26 cellular contexts compared by ENCODE assay signal in the genomic region with DNA sequence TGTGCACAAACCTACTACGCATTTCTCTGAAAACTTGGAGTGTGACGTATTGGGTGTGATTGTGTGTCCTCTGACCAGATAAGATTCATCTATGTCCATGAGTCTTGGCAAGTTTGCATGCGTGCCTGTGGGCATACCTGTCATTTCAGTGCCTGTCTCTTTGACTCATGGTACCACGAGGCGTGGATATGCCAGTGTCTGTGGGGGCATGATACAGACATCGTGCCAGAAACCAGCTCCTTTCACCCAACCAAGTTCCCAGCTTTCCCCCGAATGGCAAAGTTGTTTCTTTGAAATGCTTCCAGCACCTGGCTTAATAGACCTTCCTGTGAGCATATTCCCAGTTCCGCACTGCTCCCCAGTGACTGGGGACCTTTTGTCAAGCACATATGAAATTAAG.
"Had no signal": no experiment of that assay in that cellular context is flagged by ENCODE, and none has a peak within 500 bp of the region (broad histone marks: within the 10 kb centered on the region; RNA-seq: fewer than 3 reads in every experiment).

No MANE protein-coding gene starts in this region.

- ATAC-seq: esophagus mucosa; gastrocnemius medialis; heart left ventricle; left cardiac atrium; left lung; naive thymus-derived CD8-positive, alpha-beta T cell; psoas muscle; right cardiac atrium; stimulated activated naive B cell treated with anti-CD40 and anti-IgM and Interleukin-4, amounts not matched to agents 10 μg/mL and 1 μg/mL and 100 μg/mL, for 72 hours had no signal

- H3K4me3 Mint-ChIP-seq: mesothelial cell of epicardium; nephron progenitor cell; stimulated activated naive B cell treated with anti-CD40 and anti-IgM and Interleukin-4, amounts not matched to agents 10 μg/mL and 1 μg/mL and 100 μg/mL, for 72 hours had no signal

- H3K9me3 Mint-ChIP-seq: mesothelial cell of epicardium; stimulated activated naive B cell treated with anti-CD40 and anti-IgM and Interleukin-4, amounts not matched to agents 10 μg/mL and 1 μg/mL and 100 μg/mL, for 72 hours had no signal

- H3K27me3 ChIP-seq: heart left ventricle, hepatocyte, ovary, thyroid gland, vagina had no signal

- H2AFZ ChIP-seq: hepatocyte had no signal

- H3K4me3 ChIP-seq: dorsolateral prefrontal cortex, gastrocnemius medialis, heart left ventricle, hepatocyte, left lung, ovary, psoas muscle, skin epidermis, spleen, stomach, thyroid gland, vagina had no signal

- DNase-seq: dorsolateral prefrontal cortex; effector CD4-positive, alpha-beta T cell; foreskin fibroblast; gastrocnemius medialis; heart left ventricle; left cardiac atrium; left lung; mesenchymal stem cell; naive thymus-derived CD8-positive, alpha-beta T cell; nephron progenitor cell; occipital lobe; ovary; psoas muscle; right cardiac atrium; spleen; stimulated activated naive B cell treated with anti-CD40 and anti-IgM and Interleukin-4, amounts not matched to agents 10 μg/mL and 1 μg/mL and 100 μg/mL, for 72 hours; stomach; thyroid gland; trophoblast cell had no signal

- H3K4me2 ChIP-seq: hepatocyte had no signal

- H3K4me1 ChIP-seq: gastrocnemius medialis, heart left ventricle, left lung, psoas muscle, spleen, stomach, thyroid gland, vagina had no signal

- FAIRE-seq: colon had no signal

- H3K4me1 Mint-ChIP-seq: mesothelial cell of epicardium; nephron progenitor cell; stimulated activated naive B cell treated with anti-CD40 and anti-IgM and Interleukin-4, amounts not matched to agents 10 μg/mL and 1 μg/mL and 100 μg/mL, for 72 hours had no signal

- H3K36me3 ChIP-seq: gastrocnemius medialis, heart left ventricle, left lung, ovary, spleen, stomach, thyroid gland, vagina had no signal

- H3K79me2 ChIP-seq: hepatocyte had no signal

- H3K9me3 ChIP-seq: gastrocnemius medialis, heart left ventricle, left lung, ovary, psoas muscle, spleen, stomach, thyroid gland, vagina had no signal

- H3K27ac ChIP-seq: dorsolateral prefrontal cortex, epithelial cell of prostate, gastrocnemius medialis, heart left ventricle, hepatocyte, left lung, ovary, psoas muscle, skin epidermis, spleen, stomach, thyroid gland, vagina had no signal

- H3K36me3 Mint-ChIP-seq: mesothelial cell of epicardium; naive thymus-derived CD8-positive, alpha-beta T cell; stimulated activated naive B cell treated with anti-CD40 and anti-IgM and Interleukin-4, amounts not matched to agents 10 μg/mL and 1 μg/mL and 100 μg/mL, for 72 hours had no signal

- H3K27ac Mint-ChIP-seq: mesothelial cell of epicardium; naive thymus-derived CD8-positive, alpha-beta T cell; nephron progenitor cell; stimulated activated naive B cell treated with anti-CD40 and anti-IgM and Interleukin-4, amounts not matched to agents 10 μg/mL and 1 μg/mL and 100 μg/mL, for 72 hours had no signal
